Comparison of ENCODE assay signal across 22 cellular contexts in genomic region chr15:90009301-90010063, GRCh38. TPM values are rescaled to one million over a fixed set of nuclear protein-coding genes. Genes with fewer than 3 reads are reported as not detected.
DNase-seq lines count a peak whose midpoint lies in the region; ATAC-seq and TF ChIP-seq lines count a peak whose summit lies in the region.
"Had no signal": no experiment of that assay in that cellular context is flagged by ENCODE, and none has a peak within 500 bp of the region (broad histone marks: within the 10 kb centered on the region; RNA-seq: fewer than 3 reads in every experiment).

No MANE protein-coding gene starts in this region.

- intact Hi-C loops in activated T-helper 2 cell treated with anti-CD3 and anti-CD28 coated beads, Interferon-gamma antibody, Interleukin-2, Interleukin-4, amounts not matched to agents 10 μg/mL and 5 μg/mL and 100 μg/mL, durations not matched to agents 14 hours and 24 hours and 36 hours (cut with micrococcal nuclease) = no loop called here

- H3K27ac ChIP-seq in CD8-positive, alpha-beta memory T cell (ENCODE audit: low read depth, low read length) = no peak overlapping the region
- peak overlapping the region; percentile 0 to 18 for H3K27ac ChIP-seq in mucosa of rectum (ENCODE audit: low read depth in 2 of 2, low read length in 2 of 2)
- H3K27ac ChIP-seq: 22Rv1, C4-2B, cardiac muscle cell, left ventricle myocardium inferior, testis had no signal

- no peaks in the 10 kb centered on the region for H3K27me3 Mint-ChIP-seq in CD8-positive, alpha-beta memory T cell
- H3K27me3 Mint-ChIP-seq in activated T-helper 2 cell treated with anti-CD3 and anti-CD28 coated beads, Interferon-gamma antibody, Interleukin-2, Interleukin-4, amounts not matched to agents 10 μg/mL and 5 μg/mL and 100 μg/mL, durations not matched to agents 14 hours and 24 hours and 36 hours (ENCODE audit: low read depth) = no peaks in the 10 kb centered on the region
- peaks cover 5% of the 10 kb centered on the region for H3K27me3 Mint-ChIP-seq in glutamatergic neuron (ENCODE audit: unreplicated experiment)
- H3K27me3 Mint-ChIP-seq: naive thymus-derived CD8-positive, alpha-beta T cell had no signal

- H3K36me3 Mint-ChIP-seq in CD8-positive, alpha-beta memory T cell = peaks cover 0 to 2% (median 0%) of the 10 kb centered on the region in 3 donors
- H3K36me3 Mint-ChIP-seq in activated T-helper 2 cell treated with anti-CD3 and anti-CD28 coated beads, Interferon-gamma antibody, Interleukin-2, Interleukin-4, amounts not matched to agents 10 μg/mL and 5 μg/mL and 100 μg/mL, durations not matched to agents 14 hours and 24 hours and 36 hours (ENCODE audit: low read depth) = peaks cover 60% of the 10 kb centered on the region
- no peaks in the 10 kb centered on the region for H3K36me3 Mint-ChIP-seq in glutamatergic neuron (ENCODE audit: unreplicated experiment)
- H3K36me3 Mint-ChIP-seq: naive thymus-derived CD8-positive, alpha-beta T cell had no signal

- DNase-seq in NOMO-1 treated with DMSO at 0.1 percent for 48 hours (lab: John Stamatoyannopoulos, UW; ENCODE audit: unreplicated experiment) (peak; percentile 18), NOMO-1 treated with dmso at 0.1 percent for 144 hours (lab: John Stamatoyannopoulos, UW; ENCODE audit: unreplicated experiment) (no peak), KG1 (lab: John Stamatoyannopoulos, UW) (no peak), glutamatergic neuron (no peak)
- DNase-seq in CD8-positive, alpha-beta memory T cell = no peak
- no peak for DNase-seq in activated T-helper 2 cell treated with anti-CD3 and anti-CD28 coated beads, Interferon-gamma antibody, Interleukin-2, Interleukin-4, amounts not matched to agents 10 μg/mL and 5 μg/mL and 100 μg/mL, durations not matched to agents 14 hours and 24 hours and 36 hours (ENCODE audit: low spot score)
- DNase-seq: activated CD4-positive, CD25-positive, alpha-beta regulatory T cell; activated T-cell treated with anti-CD3 and anti-CD28 coated beads for 4 hours; DND-41; foreskin fibroblast; left ventricle myocardium inferior; MG63; naive thymus-derived CD8-positive, alpha-beta T cell; NCI-H2081; NCI-H526; PC-3; testis had no signal

- no peak for TF ChIP-seq CTCF in glutamatergic neuron (IDR thresholded peaks at IDR 0.05; ENCODE audit: partially characterized antibody, unreplicated experiment)

- CTCF ChIA-PET in CD8-positive, alpha-beta memory T cell (lab: Charles Lee) = no interaction called here

- H3K9ac ChIP-seq in mucosa of rectum (ENCODE audit: low read depth in 1 of 2, low read length in 2 of 2) = no peak overlapping the region

- H3K9me3 ChIP-seq in CD8-positive, alpha-beta memory T cell (ENCODE audit: low read length) = no peaks in the 10 kb centered on the region
- peaks cover 0 to 3% of the 10 kb centered on the region in 2 donors for H3K9me3 ChIP-seq in mucosa of rectum (ENCODE audit: control insufficient read depth in 2 of 2, low read length in 2 of 2)
- H3K9me3 ChIP-seq: testis had no signal

- no peaks in the 10 kb centered on the region for H3K36me3 ChIP-seq in CD8-positive, alpha-beta memory T cell (ENCODE audit: insufficient read depth, low read length)
- H3K36me3 ChIP-seq in mucosa of rectum (ENCODE audit: control insufficient read depth in 2 of 2, insufficient read depth in 2 of 2, low read length in 2 of 2) = peaks cover 0 to 7% of the 10 kb centered on the region in 2 donors
- H3K36me3 ChIP-seq: cardiac muscle cell had no signal

- peak overlapping the region in 4 of 7 donors; percentile 11 to 73 (median 31) for H3K4me3 Mint-ChIP-seq in CD8-positive, alpha-beta memory T cell
- H3K4me3 Mint-ChIP-seq in activated T-helper 2 cell treated with anti-CD3 and anti-CD28 coated beads, Interferon-gamma antibody, Interleukin-2, Interleukin-4, amounts not matched to agents 10 μg/mL and 5 μg/mL and 100 μg/mL, durations not matched to agents 14 hours and 24 hours and 36 hours (ENCODE audit: low read depth) = no peak overlapping the region
- no peak overlapping the region for H3K4me3 Mint-ChIP-seq in glutamatergic neuron (ENCODE audit: unreplicated experiment)

- H3K27me3 ChIP-seq in CD8-positive, alpha-beta memory T cell (ENCODE audit: insufficient read depth, low read length, poor library complexity, severe bottlenecking) = no peaks in the 10 kb centered on the region
- H3K27me3 ChIP-seq in mucosa of rectum (ENCODE audit: control insufficient read depth in 2 of 2, insufficient read depth in 2 of 2, low read length in 2 of 2) = no peaks in the 10 kb centered on the region
- H3K27me3 ChIP-seq: cardiac muscle cell, MG63, testis had no signal

- no peak overlapping the region for H3K4me3 ChIP-seq in CD8-positive, alpha-beta memory T cell (ENCODE audit: low read length)
- H3K4me3 ChIP-seq in mucosa of rectum (ENCODE audit: low read length in 2 of 2) = peak overlapping the region in 1 of 2 donors; percentile 13
- H3K4me3 ChIP-seq: cardiac muscle cell, left ventricle myocardium inferior, MG63, testis had no signal

- no peak for ATAC-seq in GM21723 (IDR thresholded peaks at IDR 0.05; ENCODE audit: unreplicated experiment)
- ATAC-seq: naive thymus-derived CD8-positive, alpha-beta T cell; PC-3 had no signal

- POLR2A ChIA-PET in CD8-positive, alpha-beta memory T cell (lab: Charles Lee) = no interaction called here

- H3K9me3 Mint-ChIP-seq in CD8-positive, alpha-beta memory T cell = peaks cover 0 to 4% (median 0%) of the 10 kb centered on the region in 5 donors
- H3K9me3 Mint-ChIP-seq in activated T-helper 2 cell treated with anti-CD3 and anti-CD28 coated beads, Interferon-gamma antibody, Interleukin-2, Interleukin-4, amounts not matched to agents 10 μg/mL and 5 μg/mL and 100 μg/mL, durations not matched to agents 14 hours and 24 hours and 36 hours = peaks cover 25% of the 10 kb centered on the region
- peaks cover 7% of the 10 kb centered on the region for H3K9me3 Mint-ChIP-seq in glutamatergic neuron (ENCODE audit: unreplicated experiment)

- H3K4me1 ChIP-seq in CD8-positive, alpha-beta memory T cell (ENCODE audit: insufficient read depth, low read length) = peaks cover 40% of the 10 kb centered on the region
- peaks cover 15 to 19% of the 10 kb centered on the region in 2 donors for H3K4me1 ChIP-seq in mucosa of rectum (ENCODE audit: control insufficient read depth in 2 of 2, insufficient read depth in 2 of 2, low read length in 2 of 2)
- H3K4me1 ChIP-seq: testis had no signal

- H3K4me1 Mint-ChIP-seq in CD8-positive, alpha-beta memory T cell = peaks cover 60 to 75% (median 62%) of the 10 kb centered on the region in 3 donors
- H3K4me1 Mint-ChIP-seq in activated T-helper 2 cell treated with anti-CD3 and anti-CD28 coated beads, Interferon-gamma antibody, Interleukin-2, Interleukin-4, amounts not matched to agents 10 μg/mL and 5 μg/mL and 100 μg/mL, durations not matched to agents 14 hours and 24 hours and 36 hours (ENCODE audit: low read depth) = peaks cover 54% of the 10 kb centered on the region
- H3K4me1 Mint-ChIP-seq in glutamatergic neuron (ENCODE audit: low read depth, unreplicated experiment) = peaks cover 11% of the 10 kb centered on the region

- H3K27ac Mint-ChIP-seq in CD8-positive, alpha-beta memory T cell = peak overlapping the region in 6 of 8 donors; percentile 5 to 90 (median 75)
- H3K27ac Mint-ChIP-seq in activated T-helper 2 cell treated with anti-CD3 and anti-CD28 coated beads, Interferon-gamma antibody, Interleukin-2, Interleukin-4, amounts not matched to agents 10 μg/mL and 5 μg/mL and 100 μg/mL, durations not matched to agents 14 hours and 24 hours and 36 hours = peak overlapping the region; percentile 43
- no peak overlapping the region for H3K27ac Mint-ChIP-seq in glutamatergic neuron (ENCODE audit: unreplicated experiment)

RNA-seq across cellular contexts. Expression of gene ZNF710, which starts 8.4 kb away (rescaled TPM):
- 10 to 100 TPM; 13.2 TPM for total RNA-seq in CD8-positive, alpha-beta memory T cell
- polyA plus RNA-seq in CD8-positive, alpha-beta memory T cell = 2.6 TPM
- total RNA-seq in activated T-helper 2 cell treated with anti-CD3 and anti-CD28 coated beads, Interferon-gamma antibody, Interleukin-2, Interleukin-4, amounts not matched to agents 10 μg/mL and 5 μg/mL and 100 μg/mL, durations not matched to agents 14 hours and 24 hours and 36 hours = 31.4 and 34.2 TPM in 2 replicates
- total RNA-seq in glutamatergic neuron (ENCODE audit: unreplicated experiment) = 25.2 TPM

Comparison
In these comparisons a context has a peak if more than half of its experiments do, and no peak if none do; other contexts are left out.
1. H3K4me3 Mint-ChIP-seq: peak in CD8-positive, alpha-beta memory T cell (4 of 7); none in activated T-helper 2 cell treated with anti-CD3 and anti-CD28 coated beads, Interferon-gamma antibody, Interleukin-2, Interleukin-4, amounts not matched to agents 10 μg/mL and 5 μg/mL and 100 μg/mL, durations not matched to agents 14 hours and 24 hours and 36 hours (single experiment) and glutamatergic neuron (single experiment).